ENCODE assay signal across 8 cellular contexts in the genomic region with DNA sequence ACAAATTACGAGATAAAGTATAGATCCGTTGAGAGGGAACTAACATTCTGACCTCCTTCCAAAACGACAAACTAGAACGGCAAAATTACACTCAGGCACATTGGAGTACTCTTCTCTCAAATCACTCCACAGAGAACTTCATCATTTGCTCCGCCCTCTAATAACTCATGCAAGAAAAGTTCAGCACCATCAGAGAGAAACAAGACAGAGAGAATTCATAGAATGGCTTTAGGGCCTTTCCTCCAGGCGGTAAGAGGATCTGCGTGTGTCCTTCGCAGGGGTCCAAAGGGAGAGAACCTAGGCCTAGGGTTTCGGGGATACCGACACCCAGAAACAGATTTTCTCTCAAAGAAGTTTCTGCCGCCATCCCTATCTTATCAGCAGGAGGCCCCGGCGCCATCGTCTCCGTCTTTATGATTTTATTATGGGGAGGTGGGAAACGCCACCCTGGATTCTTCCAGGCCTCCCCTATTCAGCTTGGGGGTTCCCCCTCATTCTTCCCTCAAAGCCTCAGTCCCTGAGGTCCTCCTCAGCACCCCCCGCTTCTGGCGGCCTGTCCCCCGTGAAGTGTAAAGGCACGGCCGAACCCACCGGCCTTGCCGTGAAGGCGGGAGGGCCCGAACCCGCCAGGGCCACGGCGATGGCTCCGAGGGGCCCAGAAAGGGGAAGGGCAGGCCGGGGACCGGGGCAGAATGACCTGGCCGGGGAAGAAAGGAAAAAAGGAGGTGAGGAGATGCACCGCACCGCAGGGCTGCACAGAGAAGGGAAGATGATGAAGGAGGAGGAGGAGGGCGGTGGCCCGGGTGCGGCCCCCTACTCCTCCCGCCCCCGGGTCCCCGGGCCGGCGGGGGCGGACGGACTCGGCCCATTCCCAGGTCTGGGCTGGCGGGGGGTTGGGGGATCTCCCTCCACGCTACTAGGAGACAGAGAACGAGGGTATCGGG. TPM values are rescaled to one million over a fixed set of nuclear protein-coding genes. Genes with fewer than 3 reads are reported as not detected.
A peak's percentile ranks its signal among the peaks of the same experiment; 100 is the strongest.
DNase-seq lines count a peak whose midpoint lies in the region; ATAC-seq and TF ChIP-seq lines count a peak whose summit lies in the region.

No MANE protein-coding gene starts in this region.

- H3K9me3 ChIP-seq in BE2C: no peaks in the 10 kb centered on the region

- H3K9me3 Mint-ChIP-seq in activated T-helper 17 cell treated with anti-CD3 and anti-CD28 coated beads, Interleukin-2, amount 50 U/mL, for 72 hours: no peaks in the 10 kb centered on the region
- H3K9me3 Mint-ChIP-seq in neural crest cell: no peaks in the 10 kb centered on the region

- TF ChIP-seq CTCF in BE2C (IDR thresholded peaks at IDR 0.05; ENCODE audit: low read depth, low read length) (no peak), foreskin fibroblast (IDR thresholded peaks at IDR 0.05; ENCODE audit: low read depth, low read length) (no peak), neural crest cell (conservative IDR thresholded peaks at IDR 0.05) (no peak)

- H3K4me1 Mint-ChIP-seq in activated T-helper 17 cell treated with anti-CD3 and anti-CD28 coated beads, Interleukin-2, amount 50 U/mL, for 72 hours: peaks cover 15% of the 10 kb centered on the region
- peaks cover 29% of the 10 kb centered on the region for H3K4me1 Mint-ChIP-seq in neural crest cell

- ATAC-seq in GM18907 (IDR thresholded peaks at IDR 0.05; ENCODE audit: unreplicated experiment): peak; percentile 32
- peak; percentile 16 for ATAC-seq in HG03103 (IDR thresholded peaks at IDR 0.05; ENCODE audit: low read depth, unreplicated experiment)
- ATAC-seq in activated T-helper 17 cell treated with anti-CD3 and anti-CD28 coated beads, Interleukin-2, amount 50 U/mL, for 72 hours (replicated peaks): peak; percentile 33

- H3K27me3 ChIP-seq in BE2C: no peaks in the 10 kb centered on the region

- no peaks in the 10 kb centered on the region; the same call in 1 of the 2 replicates for H3K36me3 ChIP-seq in BE2C

- peak overlapping the region; percentile 49 for H3K27ac Mint-ChIP-seq in activated T-helper 17 cell treated with anti-CD3 and anti-CD28 coated beads, Interleukin-2, amount 50 U/mL, for 72 hours
- H3K27ac Mint-ChIP-seq in neural crest cell (ENCODE audit: unreplicated experiment): peak overlapping the region; percentile 97

- H3K27me3 Mint-ChIP-seq in activated T-helper 17 cell treated with anti-CD3 and anti-CD28 coated beads, Interleukin-2, amount 50 U/mL, for 72 hours: no peaks in the 10 kb centered on the region
- no peaks in the 10 kb centered on the region for H3K27me3 Mint-ChIP-seq in neural crest cell (ENCODE audit: low read depth)

- no peaks in the 10 kb centered on the region for H3K4me1 ChIP-seq in BE2C

- H3K4me3 ChIP-seq in BE2C (ENCODE audit: low read depth, low read length) (peak overlapping the region; percentile 91), foreskin fibroblast (ENCODE audit: low read depth in 1 of 2, low read length in 2 of 2) (peak overlapping the region; percentile 96 to 97)

- H3K4me3 Mint-ChIP-seq in activated T-helper 17 cell treated with anti-CD3 and anti-CD28 coated beads, Interleukin-2, amount 50 U/mL, for 72 hours: peak overlapping the region; percentile 82
- H3K4me3 Mint-ChIP-seq in neural crest cell: peak overlapping the region; percentile 86

- DNase-seq in BE2C: peak; percentile 20
- peak; percentile 71 to 84 for DNase-seq in NOMO-1 (lab: John Stamatoyannopoulos, UW; ENCODE audit: unreplicated experiment in 2 of 2)
- peak; percentile 32 to 70 for DNase-seq in foreskin fibroblast
- peak; percentile 30 for DNase-seq in neural crest cell (ENCODE audit: low read depth, low spot score)
- no peak for DNase-seq in NCI-H187 (lab: John Stamatoyannopoulos, UW)

- H3K36me3 Mint-ChIP-seq in activated T-helper 17 cell treated with anti-CD3 and anti-CD28 coated beads, Interleukin-2, amount 50 U/mL, for 72 hours (ENCODE audit: low read depth): peaks cover 41% of the 10 kb centered on the region
- H3K36me3 Mint-ChIP-seq in neural crest cell (ENCODE audit: low read depth): peaks cover 6% of the 10 kb centered on the region

RNA-seq across cellular contexts. Expression of gene UBXN7, which starts 0.8 kb away (rescaled TPM):
- 8.4 TPM for polyA plus RNA-seq in BE2C (2012; ENCODE audit: insufficient read depth, insufficient read length, low read depth)
- 10 to 100 TPM; 49.1 to 99.2 TPM for total RNA-seq in activated T-helper 17 cell treated with anti-CD3 and anti-CD28 coated beads, Interleukin-2, amount 50 U/mL, for 72 hours
- 82.7 and 97.9 TPM in 2 replicates for total RNA-seq in neural crest cell

Comparison
In these comparisons a context has a peak if more than half of its experiments do, and no peak if none do; other contexts are left out.
1. DNase-seq: peak in BE2C (single experiment), NOMO-1 (2 of 2), foreskin fibroblast (2 of 2) and neural crest cell (single experiment); none in NCI-H187 (0 of 2).
2. Peak in every context shown above with its lines, with median percentiles within 50 percentile points of each other: ATAC-seq.